Comparison of ENCODE assay signal across 8 cellular contexts in genomic region chr19:9140159-9140874, GRCh38. TPM values are rescaled to one million over a fixed set of nuclear protein-coding genes. Genes with fewer than 3 reads are reported as not detected.
DNase-seq lines count a peak whose midpoint lies in the region; ATAC-seq lines count a peak whose summit lies in the region.

Gene ZNF317 (plus strand): TSS chr19:9140397. CDS start chr19:9156017, 15,620 bp downstream.

- CTCF ChIA-PET in CD4-positive, alpha-beta memory T cell (lab: Charles Lee; ENCODE audit: partially characterized antibody), result no interaction called here

- peak; percentile 88 to 95 (median 89) for DNase-seq in CD4-positive, alpha-beta memory T cell
- DNase-seq in HS-5 (ENCODE audit: low read depth) (peak; percentile 63), medulla oblongata (ENCODE audit: extremely low spot score) (peak; percentile 98)
- DNase-seq in NK-92 treated with Interleukin-12 subunit alpha and Interleukin-12 subunit beta, amount 100 ng/mL, for 24 hours (lab: John Stamatoyannopoulos, UW), result peak; percentile 82
- peak; percentile 93 for DNase-seq in activated CD8-positive, alpha-beta memory T cell treated with anti-CD3 and anti-CD28 coated beads for 24 hours
- peak; percentile 87 to 91 (median 90) for DNase-seq in effector memory CD8-positive, alpha-beta T cell
- peak; percentile 82 for DNase-seq in stimulated activated CD8-positive, alpha-beta memory T cell treated with anti-CD3 and anti-CD28 coated beads, Interleukin-12 subunit alpha, Interleukin-12 subunit beta, amount 100 ng/mL, for 1 hour (ENCODE audit: low read depth)

- peaks cover 3% of the 10 kb centered on the region for H3K36me3 ChIP-seq in CD4-positive, alpha-beta memory T cell (ENCODE audit: insufficient read depth, low read length)

- peaks cover 19 to 32% of the 10 kb centered on the region in 2 donors for H3K36me3 Mint-ChIP-seq in CD4-positive, alpha-beta memory T cell
- H3K36me3 Mint-ChIP-seq in effector memory CD8-positive, alpha-beta T cell (ENCODE audit: insufficient read depth), result peaks cover 26% of the 10 kb centered on the region

- H3K27me3 ChIP-seq in CD4-positive, alpha-beta memory T cell (ENCODE audit: insufficient read depth, low read length), result no peaks in the 10 kb centered on the region

- H3K27me3 Mint-ChIP-seq in CD4-positive, alpha-beta memory T cell, result peaks cover 1 to 2% of the 10 kb centered on the region in 2 donors
- no peaks in the 10 kb centered on the region for H3K27me3 Mint-ChIP-seq in effector memory CD8-positive, alpha-beta T cell

- peaks cover 0 to 8% of the 10 kb centered on the region in 2 donors for H3K9me3 ChIP-seq in CD4-positive, alpha-beta memory T cell (ENCODE audit: control insufficient read depth in 1 of 2, low read length in 2 of 2)

- peak within 1 kb of the TSS; percentile 95 to 99 (median 98) for H3K4me3 Mint-ChIP-seq in CD4-positive, alpha-beta memory T cell
- peak within 1 kb of the TSS; percentile 98 to 100 for H3K4me3 Mint-ChIP-seq in effector memory CD8-positive, alpha-beta T cell

- peak within 1 kb of the TSS; percentile 82 to 88 for H3K4me3 ChIP-seq in CD4-positive, alpha-beta memory T cell (ENCODE audit: low read length in 2 of 2)

- H3K4me1 Mint-ChIP-seq in CD4-positive, alpha-beta memory T cell, result peaks cover 29 to 48% (median 37%) of the 10 kb centered on the region in 4 donors
- H3K4me1 Mint-ChIP-seq in effector memory CD8-positive, alpha-beta T cell (ENCODE audit: low read depth in 2 of 2), result peaks cover 33 to 51% of the 10 kb centered on the region in 2 donors

- POLR2A ChIA-PET in CD4-positive, alpha-beta memory T cell (lab: Charles Lee; ENCODE audit: partially characterized antibody), result interaction anchor here (0.8 kb wide), 1 partner anchor 628 kb away, joined by 4 read pairs; the partner anchor contains the start of gene ZNF846

- peak within 1 kb of the TSS; percentile 95 to 99 (median 98) for H3K27ac Mint-ChIP-seq in CD4-positive, alpha-beta memory T cell
- H3K27ac Mint-ChIP-seq in effector memory CD8-positive, alpha-beta T cell, result peak within 1 kb of the TSS; percentile 99

- ATAC-seq in GM19467 (IDR thresholded peaks at IDR 0.05; ENCODE audit: unreplicated experiment), result peak; percentile 80
- ATAC-seq in effector memory CD8-positive, alpha-beta T cell (replicated peaks), result peak; percentile 92

- peaks cover 0 to 11% (median 9%) of the 10 kb centered on the region in 8 donors for H3K9me3 Mint-ChIP-seq in CD4-positive, alpha-beta memory T cell
- no peaks in the 10 kb centered on the region for H3K9me3 Mint-ChIP-seq in effector memory CD8-positive, alpha-beta T cell

- peak within 1 kb of the TSS; percentile 96 for H3K27ac ChIP-seq in CD4-positive, alpha-beta memory T cell (ENCODE audit: low read depth, low read length)

- peaks cover 25% of the 10 kb centered on the region for H3K4me1 ChIP-seq in CD4-positive, alpha-beta memory T cell (ENCODE audit: insufficient read depth, low read length)

- intact Hi-C loops in CD4-positive, alpha-beta memory T cell (cut with micrococcal nuclease), result loop anchor here (1.0 kb wide), 3 partner anchors 295 to 481 kb away; partner anchors contain the start of genes ZNF121, ZNF266 and ZNF561

RNA-seq across cellular contexts. Expression of gene ZNF317, which starts in this region (rescaled TPM):
- total RNA-seq in CD4-positive, alpha-beta memory T cell, result 10 to 100 TPM; 52.1 to 52.4 TPM
- polyA plus RNA-seq in CD4-positive, alpha-beta memory T cell, result 10 to 100 TPM; 25.1 to 49.4 TPM

Comparison
In these comparisons a context has a peak if more than half of its experiments do, and no peak if none do; other contexts are left out.
1. Peak in every context shown above with its lines: DNase-seq, ATAC-seq, H3K4me3 ChIP-seq and H3K27ac ChIP-seq.